21 cellular contexts compared by ENCODE assay signal in the genomic region with DNA sequence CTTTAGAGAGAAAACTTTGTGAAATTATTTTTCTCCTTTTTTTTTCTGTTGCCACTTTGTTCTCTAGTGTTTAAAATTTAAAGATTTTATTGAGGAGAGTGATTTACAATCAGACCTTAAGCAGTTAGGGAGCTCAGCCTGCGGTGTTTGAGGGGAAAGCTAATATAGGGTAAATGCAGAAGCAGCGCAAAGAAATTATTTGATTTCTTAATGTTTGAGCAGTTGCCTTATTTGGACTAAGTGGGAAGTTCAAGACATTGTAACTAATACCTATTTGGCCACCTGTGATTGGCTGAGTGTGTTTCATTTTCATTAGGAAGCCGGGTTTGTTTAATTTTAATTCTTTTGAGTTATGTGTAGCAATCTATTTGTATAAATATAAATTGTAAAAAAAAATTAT. TPM values are rescaled to one million over a fixed set of nuclear protein-coding genes. Genes with fewer than 3 reads are reported as not detected.
DNase-seq lines count a peak whose midpoint lies in the region; ATAC-seq, FAIRE-seq and TF ChIP-seq lines count a peak whose summit lies in the region.
"Had no signal": no experiment of that assay in that cellular context is flagged by ENCODE, and none has a peak within 500 bp of the region (broad histone marks: within the 10 kb centered on the region; RNA-seq: fewer than 3 reads in every experiment).

No MANE protein-coding gene starts in this region.

- H3K9me3 Mint-ChIP-seq in CD14-positive monocyte (no peaks in the 10 kb centered on the region), nephron progenitor cell (no peaks in the 10 kb centered on the region)
- no peaks in the 10 kb centered on the region for H3K9me3 Mint-ChIP-seq in CD4-positive, CD25-positive, alpha-beta regulatory T cell

- BruUV-seq in HepG2 (replicated peaks; lab: Mats Ljungman, UMichigan), result no TSS peak

- no peak overlapping the region for H3K4me2 ChIP-seq in HepG2 (ENCODE audit: low read depth, low read length)
- H3K4me2 ChIP-seq: PC-9 had no signal

- 95% methylated on average over 3 of the region's 3 CpGs for WGBS in HepG2 (ENCODE audit: low lambda C conversion rate)

- H3K4me3 ChIP-seq in CD4-positive, CD25-positive, alpha-beta regulatory T cell (ENCODE audit: low read depth, low read length), result no peak overlapping the region
- H3K4me3 ChIP-seq in HepG2 (replicated peaks in 1 of 3; ENCODE audit: insufficient read depth in 1 of 3, low read depth in 2 of 3, low read length in 3 of 3), result no peak overlapping the region
- H3K4me3 ChIP-seq: PC-9, SK-N-MC had no signal

- CTCF ChIA-PET in HepG2 (lab: Yijun Ruan, JAX; ENCODE audit: low intra/inter-chr PET ratio, low total read pairs), result no interaction called here

- peaks cover 97% of the 10 kb centered on the region for H3K79me2 ChIP-seq in HepG2 (ENCODE audit: insufficient read depth, low read length)

- H3K4me3 Mint-ChIP-seq in CD14-positive monocyte, result peak overlapping the region in 1 of 2 donors; percentile 42
- peak overlapping the region in 1 of 4 donors; percentile 10 for H3K4me3 Mint-ChIP-seq in CD4-positive, CD25-positive, alpha-beta regulatory T cell
- no peak overlapping the region for H3K4me3 Mint-ChIP-seq in T-helper 17 cell
- peak overlapping the region; percentile 36 for H3K4me3 Mint-ChIP-seq in nephron progenitor cell

- peak overlapping the region in 5 of 7 donors; percentile 11 to 76 (median 38) for H3K27ac Mint-ChIP-seq in CD14-positive monocyte
- peak overlapping the region in 2 of 3 donors; percentile 3 to 9 for H3K27ac Mint-ChIP-seq in CD4-positive, CD25-positive, alpha-beta regulatory T cell
- H3K27ac Mint-ChIP-seq in T-helper 17 cell, result peak overlapping the region; percentile 8
- peak overlapping the region; percentile 87 for H3K27ac Mint-ChIP-seq in nephron progenitor cell

- TF ChIP-seq POLR2A in HepG2 (IDR thresholded peaks at IDR 0.05; ENCODE audit: insufficient read depth in 1 of 2, low read depth in 2 of 2, low read length in 2 of 2), result no peak

- FAIRE-seq in HepG2 (lab: Jason Lieb, UNC), result no peak
- FAIRE-seq: G401.6, GM12892 had no signal

- TF ChIP-seq EP300 in HepG2 (IDR thresholded peaks at IDR 0.05; ENCODE audit: low read depth in 2 of 2, low read length in 2 of 2) (no peak), HepG2 (CRISPR knock-in tag; IDR thresholded peaks at IDR 0.05; ENCODE audit: borderline replicate concordance) (no peak)

- intact Hi-C loops in CD14-positive monocyte (cut with micrococcal nuclease) (no loop called here), HepG2 (cut with micrococcal nuclease; ENCODE audit: unreplicated experiment) (no loop called here)

- H3K27me3 ChIP-seq in CD4-positive, CD25-positive, alpha-beta regulatory T cell (ENCODE audit: control insufficient read depth, insufficient read depth, low read length), result no peaks in the 10 kb centered on the region
- H3K27me3 ChIP-seq in HepG2 (ENCODE audit: control insufficient read depth in 1 of 2, insufficient read depth in 2 of 2, low read length in 2 of 2), result no peaks in the 10 kb centered on the region

- no peaks in the 10 kb centered on the region for H3K9me3 ChIP-seq in CD4-positive, CD25-positive, alpha-beta regulatory T cell (ENCODE audit: control insufficient read depth in 2 of 2, low read length in 2 of 2)
- H3K9me3 ChIP-seq in T-helper 17 cell (ENCODE audit: control insufficient read depth, low read length, poor library complexity, severe bottlenecking), result no peaks in the 10 kb centered on the region
- H3K9me3 ChIP-seq in HepG2 (ENCODE audit: low read length), result no peaks in the 10 kb centered on the region

- H3K4me1 Mint-ChIP-seq in CD14-positive monocyte, result peaks cover 50% of the 10 kb centered on the region
- H3K4me1 Mint-ChIP-seq in CD4-positive, CD25-positive, alpha-beta regulatory T cell, result peaks cover 61 to 95% (median 67%) of the 10 kb centered on the region in 4 donors
- H3K4me1 Mint-ChIP-seq in T-helper 17 cell, result peaks cover 55% of the 10 kb centered on the region
- peaks cover 53% of the 10 kb centered on the region for H3K4me1 Mint-ChIP-seq in nephron progenitor cell

- H3K4me1 ChIP-seq in CD4-positive, CD25-positive, alpha-beta regulatory T cell (ENCODE audit: control insufficient read depth, insufficient read depth, low read length, poor library complexity, severe bottlenecking), result peaks cover 43% of the 10 kb centered on the region
- H3K4me1 ChIP-seq in HepG2 (ENCODE audit: insufficient read depth, low read length), result no peaks in the 10 kb centered on the region

- POLR2A ChIA-PET in HepG2 (lab: Yijun Ruan, JAX), result no interaction called here

- no peak for ATAC-seq in CD4-positive, CD25-positive, alpha-beta regulatory T cell (ENCODE audit: low read depth in 2 of 2)
- ATAC-seq in T-helper 17 cell (no peak), HG03432 (IDR thresholded peaks at IDR 0.05; ENCODE audit: unreplicated experiment) (no peak), HG03095 (IDR thresholded peaks at IDR 0.05; ENCODE audit: unreplicated experiment) (no peak), HepG2 (no peak)

- peaks cover 47 to 74% of the 10 kb centered on the region in 2 donors for H3K36me3 Mint-ChIP-seq in CD14-positive monocyte
- H3K36me3 Mint-ChIP-seq in CD4-positive, CD25-positive, alpha-beta regulatory T cell, result peaks cover 56% of the 10 kb centered on the region
- H3K36me3 Mint-ChIP-seq in T-helper 17 cell (ENCODE audit: low read depth), result peaks cover 19% of the 10 kb centered on the region
- peaks cover 77% of the 10 kb centered on the region for H3K36me3 Mint-ChIP-seq in nephron progenitor cell (ENCODE audit: low read depth)

- no peak overlapping the region for H3K9ac ChIP-seq in HepG2 (ENCODE audit: insufficient read depth, low read depth, low read length)

- H4K20me1 ChIP-seq in HepG2 (ENCODE audit: insufficient read depth, low read length), result peaks cover 66% of the 10 kb centered on the region

- H3K27me3 Mint-ChIP-seq in CD14-positive monocyte (ENCODE audit: low read depth in 3 of 3), result peaks cover 0 to 2% (median 0%) of the 10 kb centered on the region in 3 donors
- no peaks in the 10 kb centered on the region for H3K27me3 Mint-ChIP-seq in CD4-positive, CD25-positive, alpha-beta regulatory T cell
- no peaks in the 10 kb centered on the region for H3K27me3 Mint-ChIP-seq in T-helper 17 cell
- no peaks in the 10 kb centered on the region for H3K27me3 Mint-ChIP-seq in nephron progenitor cell (ENCODE audit: low read depth, poor library complexity)

- H3K36me3 ChIP-seq in CD4-positive, CD25-positive, alpha-beta regulatory T cell (ENCODE audit: control insufficient read depth, insufficient read depth, low read length), result peaks cover 40% of the 10 kb centered on the region
- peaks cover 11 to 71% of the 10 kb centered on the region in 2 experiments for H3K36me3 ChIP-seq in HepG2 (replicated peaks in 1 of 2; ENCODE audit: control insufficient read depth in 1 of 2, insufficient read depth in 2 of 2, low read length in 2 of 2)

- no peak overlapping the region for H3K27ac ChIP-seq in CD4-positive, CD25-positive, alpha-beta regulatory T cell (ENCODE audit: insufficient read depth, low read length, poor library complexity, severe bottlenecking)
- no peak overlapping the region for H3K27ac ChIP-seq in HepG2 (ENCODE audit: extremely low read length, insufficient read depth, low read length)
- H3K27ac ChIP-seq: PC-9, RWPE1, SK-N-MC had no signal

- DNase-seq in CD14-positive monocyte (ENCODE audit: low spot score) (no peak), T-helper 17 cell (no peak), nephron progenitor cell (no peak), NCI-H1694 (lab: John Stamatoyannopoulos, UW) (no peak), HepG2 (ENCODE audit: low spot score) (no peak)
- DNase-seq in CD4-positive, CD25-positive, alpha-beta regulatory T cell, result no peak
- DNase-seq: H7, KG1, NCI-H1694 treated with DMSO at 0.1 percent for 48 hours, NCI-H2081 treated with DMSO at 0.1 percent for 48 hours, NCI-H2171 treated with DMSO at 0.1 percent for 48 hours, NCI-H524 treated with DMSO at 0.1 percent for 48 hours, NCI-H82, PC-9, SHP77 treated with DMSO at 0.1 percent for 48 hours had no signal

- TF ChIP-seq CTCF in CD14-positive monocyte (IDR thresholded peaks at IDR 0.05), result no peak
- TF ChIP-seq CTCF in nephron progenitor cell (IDR thresholded peaks at IDR 0.05), result no peak
- TF ChIP-seq CTCF in HepG2 (CRISPR knock-in tag; IDR thresholded peaks at IDR 0.05), result no peak

- in situ Hi-C loops in HepG2 (cut with HindIII; ENCODE audit: extremely low pct_ligation_motif_present, low pct_unique_long_range_greater_than_20kb), result no loop called here

- TF ChIP-seq RAD21 in HepG2 (CRISPR knock-in tag; IDR thresholded peaks at IDR 0.05), result no peak

- H2AFZ ChIP-seq in HepG2 (ENCODE audit: low read length), result no peak overlapping the region
- H2AFZ ChIP-seq: PC-9 had no signal

TF ChIP-seq in HepG2, 621 proteins besides CTCF, POLR2A, EP300 and RAD21:
- no peak for TF ChIP-seq RFX3 (CRISPR knock-in tag; IDR thresholded peaks at IDR 0.05)
- no peak for TF ChIP-seq ZNF501 (CRISPR knock-in tag; IDR thresholded peaks at IDR 0.05)

RNA-seq across cellular contexts. Expression of gene WAC, which starts 25.3 kb away (rescaled TPM):
- 10 to 100 TPM; 46.7 to 67.9 TPM for polyA plus RNA-seq in CD14-positive monocyte
- total RNA-seq in CD4-positive, CD25-positive, alpha-beta regulatory T cell, result 205 TPM
- 100 to 1,000 TPM in 1 of 4 donors, 10 to 100 TPM in 3; 80.5 to 100 (median 89.4) TPM for polyA plus RNA-seq in CD4-positive, CD25-positive, alpha-beta regulatory T cell
- total RNA-seq in T-helper 17 cell, result 100 to 1,000 TPM; 171 to 195 TPM
- 69.1 and 70.2 TPM in 2 replicates for total RNA-seq in HepG2 (2016; rRNA removed; fragmentation: Illumina TruSeq; extraction: Trizol)
- 22.3 and 23.3 TPM in 2 replicates for total RNA-seq in HepG2 (2016; cell fraction: cytosol; rRNA removed; fragmentation: Illumina TruSeq; extraction: Trizol; ENCODE audit: low read depth)
- total RNA-seq in HepG2 (2016; cell fraction: insoluble cytoplasmic fraction; rRNA removed; fragmentation: Illumina TruSeq; extraction: Trizol), result 68.2 and 73.1 TPM in 2 replicates
- 51.1 and 64.4 TPM in 2 replicates for total RNA-seq in HepG2 (2016; cell fraction: membrane; rRNA removed; fragmentation: Illumina TruSeq; extraction: Trizol)
- total RNA-seq in HepG2 (2016; cell fraction: nucleus; rRNA removed; fragmentation: Illumina TruSeq; extraction: Trizol), result 66.1 and 73.8 TPM in 2 replicates
- polyA plus RNA-seq in HepG2 (2011; rRNA removed), result 85.2 and 96.2 TPM in 2 replicates
- polyA plus RNA-seq in HepG2 (2011; cell fraction: cytosol; rRNA removed), result 48.8 and 67.1 TPM in 2 replicates
- 38.1 and 40.6 TPM in 2 replicates for polyA plus RNA-seq in HepG2 (2011; cell fraction: nucleus; rRNA removed)
- polyA plus RNA-seq in HepG2 (2012), result 63.9 and 73.2 TPM in 2 replicates
- 8.0 and 9.8 TPM in 2 replicates for polyA plus RNA-seq in HepG2 (2016; cell fraction: cytosol; fragmentation: Illumina TruSeq; extraction: Trizol; ENCODE audit: low read depth)
- polyA plus RNA-seq in HepG2 (2016; cell fraction: insoluble cytoplasmic fraction; fragmentation: Illumina TruSeq; extraction: Trizol; ENCODE audit: low read depth), result 85.0 and 88.2 TPM in 2 replicates
- polyA plus RNA-seq in HepG2 (2016; cell fraction: membrane; fragmentation: Illumina TruSeq; extraction: Trizol; ENCODE audit: low read depth), result 33.0 and 38.6 TPM in 2 replicates
- polyA plus RNA-seq in HepG2 (2016; cell fraction: nucleus; fragmentation: Illumina TruSeq; extraction: Trizol; ENCODE audit: insufficient read depth, low read depth), result 68.4 and 72.1 TPM in 2 replicates
- polyA minus RNA-seq in HepG2 (2011; rRNA and poly(A)+ RNA removed; ENCODE audit: low replicate concordance), result 86.5 and 108 TPM in 2 replicates
- 44.2 and 45.6 TPM in 2 replicates for polyA minus RNA-seq in HepG2 (2011; cell fraction: cytosol; rRNA and poly(A)+ RNA removed)
- polyA minus RNA-seq in HepG2 (2011; cell fraction: nucleus; rRNA and poly(A)+ RNA removed), result 145 and 151 TPM in 2 replicates

Comparison
In these comparisons a context has a peak if more than half of its experiments do, and no peak if none do; other contexts are left out.
1. H3K27ac Mint-ChIP-seq: peak in every context shown above with its lines; median percentile 87 in nephron progenitor cell; 38 in CD14-positive monocyte; 8 in T-helper 17 cell; 6 in CD4-positive, CD25-positive, alpha-beta regulatory T cell.